Comparison of ENCODE assay signal across 31 cellular contexts in genomic region chr4:7336732-7337131, GRCh38.
"Had no signal": no experiment of that assay in that cellular context is flagged by ENCODE, and none has a peak within 500 bp of the region (broad histone marks: within the 10 kb centered on the region; RNA-seq: fewer than 3 reads in every experiment).

No MANE protein-coding gene starts in this region.

- H3K27ac ChIP-seq: Peyer's patch had no signal

- DNase-seq: activated CD4-positive, alpha-beta memory T cell treated with anti-CD3 and anti-CD28 coated beads, Interleukin-2, amount 10 ng/mL, durations not matched to agents 7 days and 5 days; activated CD4-positive, alpha-beta T cell treated with anti-CD3 and anti-CD28 coated beads for 1 hour; activated CD4-positive, alpha-beta T cell treated with anti-CD3 and anti-CD28 coated beads for 48 hours; activated CD4-positive, CD25-positive, alpha-beta regulatory T cell; activated CD8-positive, alpha-beta memory T cell treated with anti-CD3 and anti-CD28 coated beads for 24 hours; activated CD8-positive, alpha-beta memory T cell treated with anti-CD3 and anti-CD28 coated beads, Interleukin-2, amount 10 ng/mL, durations not matched to agents 7 days and 5 days; activated CD8-positive, alpha-beta memory T cell treated with anti-CD3 and anti-CD28 coated beads, Interleukin-2, amount 50 U/mL, for 48 hours; activated effector memory CD4-positive, alpha-beta T cell treated with Interleukin-2 at 50 U/mL for 16 hours; activated naive CD4-positive, alpha-beta T cell treated with anti-CD3 and anti-CD28 coated beads, Interleukin-2, amount 10 ng/mL, durations not matched to agents 7 days and 5 days; activated naive CD8-positive, alpha-beta T cell treated with anti-CD3 and anti-CD28 coated beads, Interleukin-2, amount 50 U/mL, for 24 hours; activated T-cell treated with anti-CD3 and anti-CD28 coated beads, Interleukin-2, amount 50 U/mL, for 48 hours; NCI-H1105; NCI-H1417 treated with DMSO at 0.1 percent for 48 hours; NCI-H1694; NCI-H1930; NCI-H2081 treated with DMSO at 0.1 percent for 48 hours; NCI-H2171; NCI-H510A; NCI-H526; NCI-H748 treated with DMSO at 0.1 percent for 48 hours; NK-92 treated with Interleukin-12 subunit alpha and Interleukin-12 subunit beta, amount 100 ng/mL, for 24 hours; PC-3; Peyer's patch; RPMI8226; SW 1271; T1000; WERI-Rb-1 had no signal

- H3K9me3 ChIP-seq: Peyer's patch had no signal

- H3K36me3 ChIP-seq: Peyer's patch had no signal

- H3K9me3 Mint-ChIP-seq: activated naive CD8-positive, alpha-beta T cell treated with anti-CD3 and anti-CD28 coated beads, Interleukin-2, amount 50 U/mL, for 24 hours had no signal

- H3K27me3 ChIP-seq: Peyer's patch had no signal

- H3K4me1 ChIP-seq: Peyer's patch had no signal

- H3K36me3 Mint-ChIP-seq: activated CD8-positive, alpha-beta memory T cell treated with anti-CD3 and anti-CD28 coated beads, Interleukin-2, amount 10 ng/mL, durations not matched to agents 7 days and 5 days; activated naive CD4-positive, alpha-beta T cell treated with anti-CD3 and anti-CD28 coated beads, Interleukin-2, amount 10 ng/mL, durations not matched to agents 7 days and 5 days; activated naive CD8-positive, alpha-beta T cell had no signal

- ATAC-seq: activated CD8-positive, alpha-beta memory T cell treated with anti-CD3 and anti-CD28 coated beads, Interleukin-2, amount 10 ng/mL, durations not matched to agents 7 days and 5 days; activated naive CD8-positive, alpha-beta T cell treated with anti-CD3 and anti-CD28 coated beads, Interleukin-2, amount 50 U/mL, for 24 hours; PC-3 had no signal

- H3K4me1 Mint-ChIP-seq: activated CD4-positive, alpha-beta memory T cell treated with anti-CD3 and anti-CD28 coated beads, Interleukin-2, amount 10 ng/mL, durations not matched to agents 7 days and 5 days; activated CD8-positive, alpha-beta memory T cell treated with anti-CD3 and anti-CD28 coated beads, Interleukin-2, amount 10 ng/mL, durations not matched to agents 7 days and 5 days; activated naive CD4-positive, alpha-beta T cell treated with anti-CD3 and anti-CD28 coated beads, Interleukin-2, amount 10 ng/mL, durations not matched to agents 7 days and 5 days; activated naive CD8-positive, alpha-beta T cell treated with anti-CD3 and anti-CD28 coated beads, Interleukin-2, amount 50 U/mL, for 24 hours had no signal

- H3K4me3 ChIP-seq: K562, Peyer's patch had no signal

- H3K4me3 Mint-ChIP-seq: activated CD4-positive, alpha-beta memory T cell treated with anti-CD3 and anti-CD28 coated beads, Interleukin-2, amount 10 ng/mL, durations not matched to agents 7 days and 5 days; activated CD8-positive, alpha-beta memory T cell treated with anti-CD3 and anti-CD28 coated beads, Interleukin-2, amount 10 ng/mL, durations not matched to agents 7 days and 5 days; activated naive CD4-positive, alpha-beta T cell treated with anti-CD3 and anti-CD28 coated beads, Interleukin-2, amount 10 ng/mL, durations not matched to agents 7 days and 5 days; activated naive CD8-positive, alpha-beta T cell; activated naive CD8-positive, alpha-beta T cell treated with anti-CD3 and anti-CD28 coated beads, Interleukin-2, amount 50 U/mL, for 24 hours; brain had no signal

- FAIRE-seq: bronchial epithelial cell, K562 had no signal

- H3K27me3 Mint-ChIP-seq: activated CD4-positive, alpha-beta memory T cell treated with anti-CD3 and anti-CD28 coated beads, Interleukin-2, amount 10 ng/mL, durations not matched to agents 7 days and 5 days; activated naive CD4-positive, alpha-beta T cell treated with anti-CD3 and anti-CD28 coated beads, Interleukin-2, amount 10 ng/mL, durations not matched to agents 7 days and 5 days; activated naive CD8-positive, alpha-beta T cell; activated naive CD8-positive, alpha-beta T cell treated with anti-CD3 and anti-CD28 coated beads, Interleukin-2, amount 50 U/mL, for 24 hours had no signal

- H3K27ac Mint-ChIP-seq: activated CD4-positive, alpha-beta memory T cell treated with anti-CD3 and anti-CD28 coated beads, Interleukin-2, amount 10 ng/mL, durations not matched to agents 7 days and 5 days; activated CD8-positive, alpha-beta memory T cell treated with anti-CD3 and anti-CD28 coated beads, Interleukin-2, amount 10 ng/mL, durations not matched to agents 7 days and 5 days; activated naive CD4-positive, alpha-beta T cell treated with anti-CD3 and anti-CD28 coated beads, Interleukin-2, amount 10 ng/mL, durations not matched to agents 7 days and 5 days; activated naive CD8-positive, alpha-beta T cell; activated naive CD8-positive, alpha-beta T cell treated with anti-CD3 and anti-CD28 coated beads, Interleukin-2, amount 50 U/mL, for 24 hours had no signal
